In the genomic region with DNA sequence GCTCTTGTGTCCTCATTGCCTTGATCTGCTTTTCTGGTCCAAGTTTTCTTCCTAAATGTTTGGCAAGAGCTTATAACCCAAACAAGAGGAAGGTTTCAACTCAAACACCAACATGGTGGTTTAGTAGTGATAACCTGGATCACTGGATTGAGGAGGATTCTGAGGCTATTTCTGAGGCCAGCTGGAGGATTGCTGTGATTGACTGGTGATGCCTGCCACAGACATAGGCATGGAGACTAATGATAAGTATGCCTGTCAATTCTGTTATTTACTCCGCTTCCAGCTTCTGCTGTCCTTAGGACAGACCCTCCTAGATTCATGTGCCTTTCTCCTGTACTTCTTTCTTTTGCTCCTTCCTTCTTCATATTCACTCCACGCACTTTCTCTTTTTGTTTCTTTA, we compare ENCODE assay signal across 23 cellular contexts.
"Had no signal": no experiment of that assay in that cellular context is flagged by ENCODE, and none has a peak within 500 bp of the region (broad histone marks: within the 10 kb centered on the region; RNA-seq: fewer than 3 reads in every experiment).

No MANE protein-coding gene starts in this region.

- ATAC-seq: activated CD4-positive, alpha-beta T cell treated with anti-CD3 and anti-CD28 coated beads for 36 hours; effector memory CD8-positive, alpha-beta T cell; gastrocnemius medialis; sciatic nerve; stimulated activated naive B cell treated with anti-CD40 and anti-IgM and Interleukin-4, amounts not matched to agents 10 μg/mL and 1 μg/mL and 100 μg/mL, for 72 hours; T-cell; upper lobe of right lung had no signal

- H3K27me3 ChIP-seq: colonic mucosa, upper lobe of right lung had no signal

- H3K4me1 ChIP-seq: colonic mucosa, esophagus squamous epithelium, gastrocnemius medialis, upper lobe of right lung had no signal

- H3K9me3 Mint-ChIP-seq: activated B cell treated with CpG ODN at 0.5 μM for 24 hours; activated CD4-positive, alpha-beta memory T cell treated with anti-CD3 and anti-CD28 coated beads for 36 hours; activated naive CD4-positive, alpha-beta T cell treated with anti-CD3 and anti-CD28 coated beads for 36 hours; effector memory CD8-positive, alpha-beta T cell; memory B cell; stimulated activated naive B cell treated with anti-CD40 and anti-IgM and Interleukin-4, amounts not matched to agents 10 μg/mL and 1 μg/mL and 100 μg/mL, for 72 hours; T-cell had no signal

- H3K27ac Mint-ChIP-seq: activated B cell treated with CpG ODN at 0.5 μM for 24 hours; activated CD4-positive, alpha-beta memory T cell treated with anti-CD3 and anti-CD28 coated beads for 36 hours; activated CD4-positive, alpha-beta T cell treated with anti-CD3 and anti-CD28 coated beads for 36 hours; activated naive CD4-positive, alpha-beta T cell treated with anti-CD3 and anti-CD28 coated beads for 36 hours; effector memory CD8-positive, alpha-beta T cell; memory B cell; stimulated activated naive B cell treated with anti-CD40 and anti-IgM and Interleukin-4, amounts not matched to agents 10 μg/mL and 1 μg/mL and 100 μg/mL, for 72 hours; T-cell had no signal

- H3K36me3 ChIP-seq: colonic mucosa, esophagus squamous epithelium, gastrocnemius medialis, upper lobe of right lung had no signal

- H3K4me1 Mint-ChIP-seq: activated B cell treated with CpG ODN at 0.5 μM for 24 hours; activated CD4-positive, alpha-beta T cell treated with anti-CD3 and anti-CD28 coated beads for 36 hours had no signal

- H3K4me3 ChIP-seq: colonic mucosa, dorsolateral prefrontal cortex, esophagus squamous epithelium, gastrocnemius medialis, mucosa of descending colon, upper lobe of right lung had no signal

- H3K36me3 Mint-ChIP-seq: activated CD4-positive, alpha-beta memory T cell treated with anti-CD3 and anti-CD28 coated beads for 36 hours; memory B cell; stimulated activated naive B cell treated with anti-CD40 and anti-IgM and Interleukin-4, amounts not matched to agents 10 μg/mL and 1 μg/mL and 100 μg/mL, for 72 hours; T-cell had no signal

- H3K4me3 Mint-ChIP-seq: activated B cell treated with CpG ODN at 0.5 μM for 24 hours; activated CD4-positive, alpha-beta memory T cell treated with anti-CD3 and anti-CD28 coated beads for 36 hours; activated CD4-positive, alpha-beta T cell treated with anti-CD3 and anti-CD28 coated beads for 36 hours; activated naive CD4-positive, alpha-beta T cell treated with anti-CD3 and anti-CD28 coated beads for 36 hours; effector memory CD8-positive, alpha-beta T cell; memory B cell; stimulated activated naive B cell treated with anti-CD40 and anti-IgM and Interleukin-4, amounts not matched to agents 10 μg/mL and 1 μg/mL and 100 μg/mL, for 72 hours; T-cell had no signal

- DNase-seq: activated B cell treated with CpG ODN at 0.5 μM for 24 hours; activated CD4-positive, alpha-beta memory T cell treated with anti-CD3 and anti-CD28 coated beads for 36 hours; activated CD4-positive, alpha-beta T cell treated with anti-CD3 and anti-CD28 coated beads for 36 hours; activated effector memory CD4-positive, alpha-beta T cell treated with Interleukin-2 at 50 U/mL for 16 hours; activated naive CD4-positive, alpha-beta T cell treated with anti-CD3 and anti-CD28 coated beads for 36 hours; activated T-cell treated with anti-CD3 and anti-CD28 coated beads, Interleukin-2, amount 50 U/mL, for 48 hours; amygdala; colonic mucosa; dorsolateral prefrontal cortex; effector memory CD8-positive, alpha-beta T cell; esophagus squamous epithelium; gastrocnemius medialis; hypothalamus; left colon; mucosa of descending colon; posterior cingulate gyrus; small intestine; stimulated activated CD4-positive, alpha-beta T cell treated with anti-CD3 and anti-CD28 coated beads, Interleukin-15, amount 100 ng/mL, for 24 hours; stimulated activated naive B cell treated with anti-CD40 and anti-IgM and Interleukin-4, amounts not matched to agents 10 μg/mL and 1 μg/mL and 100 μg/mL, for 72 hours; T-cell; upper lobe of right lung had no signal

- H3K27ac ChIP-seq: colonic mucosa, dorsolateral prefrontal cortex, esophagus squamous epithelium, gastrocnemius medialis, upper lobe of right lung had no signal

- H3K9me3 ChIP-seq: colonic mucosa, esophagus squamous epithelium, gastrocnemius medialis, mucosa of descending colon, upper lobe of right lung had no signal

- H3K27me3 Mint-ChIP-seq: activated CD4-positive, alpha-beta memory T cell treated with anti-CD3 and anti-CD28 coated beads for 36 hours; activated CD4-positive, alpha-beta T cell treated with anti-CD3 and anti-CD28 coated beads for 36 hours had no signal
